20 cellular contexts compared by ENCODE assay signal in genomic region chr19:2863818-2864217, GRCh38. TPM values are rescaled to one million over a fixed set of nuclear protein-coding genes. Genes with fewer than 3 reads are reported as not detected.
"Had no signal": no experiment of that assay in that cellular context is flagged by ENCODE, and none has a peak within 500 bp of the region (broad histone marks: within the 10 kb centered on the region; RNA-seq: fewer than 3 reads in every experiment).

No MANE protein-coding gene starts in this region.

- H3K27ac ChIP-seq: coronary artery, foreskin keratinocyte, hepatocyte, pancreas, psoas muscle had no signal

- FAIRE-seq: endothelial cell of umbilical vein, kidney, pancreas had no signal

- H3K4me1 ChIP-seq: foreskin keratinocyte, pancreas, psoas muscle had no signal

- H3K27me3 ChIP-seq: foreskin keratinocyte, hepatocyte, pancreas had no signal

- H3K36me3 ChIP-seq: pancreas had no signal

- ATAC-seq: foreskin keratinocyte; left cardiac atrium; naive thymus-derived CD8-positive, alpha-beta T cell; pancreas had no signal

- H2AFZ ChIP-seq: hepatocyte had no signal

- H3K4me2 ChIP-seq: hepatocyte, smooth muscle cell had no signal

- DNase-seq: effector CD4-positive, alpha-beta T cell; endodermal cell; erythroblast; foreskin keratinocyte; kidney; left cardiac atrium; mesendoderm; naive thymus-derived CD8-positive, alpha-beta T cell; nucleus accumbens; pancreas; psoas muscle; stimulated activated CD4-positive, alpha-beta T cell treated with anti-CD3 and anti-CD28 coated beads, Interleukin-2, amount 100 ng/mL, for 48 hours; stimulated activated naive CD4-positive, alpha-beta T cell treated with Interleukin-2 at 50 U/mL for 16 hours had no signal

- H3K79me2 ChIP-seq: hepatocyte had no signal

- H3K4me3 ChIP-seq: coronary artery, hepatocyte, pancreas, psoas muscle, smooth muscle cell had no signal

- H3K9me3 ChIP-seq: pancreas had no signal

RNA-seq across cellular contexts. Expression of gene ZNF556, which starts 3.3 kb away (rescaled TPM):
- total RNA-seq: chondrocyte; dermis microvascular lymphatic vessel endothelial cell; endodermal cell; endothelial cell of umbilical vein; foreskin keratinocyte; left cardiac atrium; lung microvascular endothelial cell; naive thymus-derived CD8-positive, alpha-beta T cell had no signal
